30 cellular contexts compared by ENCODE assay signal in genomic region chr1:243765676-243766075, GRCh38.
"Had no signal": no experiment of that assay in that cellular context is flagged by ENCODE, and none has a peak within 500 bp of the region (broad histone marks: within the 10 kb centered on the region; RNA-seq: fewer than 3 reads in every experiment).

No MANE protein-coding gene starts in this region.

- H3K27ac ChIP-seq: esophagus squamous epithelium, heart right ventricle, left lung, neutrophil, parathyroid adenoma, right lobe of liver, stomach had no signal

- H3K4me3 Mint-ChIP-seq: effector memory CD8-positive, alpha-beta T cell; mesothelial cell of epicardium; naive B cell; natural killer cell treated with Interleukin-12 subunit alpha and Interleukin-12 subunit beta and Interleukin-15 and Interleukin-18, amount 100 ng/mL, for 72 hours; neural crest cell; type B pancreatic cell had no signal

- H3K36me3 ChIP-seq: esophagus squamous epithelium, heart right ventricle, left lung, neutrophil, right lobe of liver, stomach, tibial artery had no signal

- H3K4me3 ChIP-seq: coronary artery, esophagus squamous epithelium, heart right ventricle, left lung, mucosa of descending colon, right lobe of liver, stomach, tibial artery had no signal

- H3K27me3 ChIP-seq: esophagus squamous epithelium, heart right ventricle, left lung, neutrophil, right lobe of liver, stomach, tibial artery had no signal

- H3K9me3 Mint-ChIP-seq: effector memory CD8-positive, alpha-beta T cell; naive B cell; natural killer cell treated with Interleukin-12 subunit alpha and Interleukin-12 subunit beta and Interleukin-15 and Interleukin-18, amount 100 ng/mL, for 72 hours; neural crest cell had no signal

- H3K36me3 Mint-ChIP-seq: naive B cell; natural killer cell treated with Interleukin-12 subunit alpha and Interleukin-12 subunit beta and Interleukin-15 and Interleukin-18, amount 100 ng/mL, for 72 hours; type B pancreatic cell had no signal

- DNase-seq: dermis blood vessel endothelial cell; effector memory CD8-positive, alpha-beta T cell; erythroblast; esophagus squamous epithelium; foreskin melanocyte; glutamatergic neuron; heart right ventricle; hippocampal formation; left cardiac atrium; left lung; mesenchymal stem cell; mucosa of descending colon; naive B cell; right lobe of liver; small intestine; stimulated activated CD4-positive, alpha-beta T cell treated with anti-CD3 and anti-CD28 coated beads, Interleukin-1b, Interleukin-23, amount 100 ng/mL, for 48 hours; stimulated activated CD4-positive, alpha-beta T cell treated with anti-CD3 and anti-CD28 coated beads, Interleukin-4, amount 100 ng/mL, for 1 hour; stimulated activated CD8-positive, alpha-beta memory T cell treated with anti-CD3 and anti-CD28 coated beads, Interleukin-4, amount 100 ng/mL, for 48 hours; stimulated activated naive CD4-positive, alpha-beta T cell treated with Interleukin-2 at 50 U/mL for 16 hours; stomach; tibial artery had no signal

- H3K27ac Mint-ChIP-seq: mesothelial cell of epicardium; natural killer cell treated with Interleukin-12 subunit alpha and Interleukin-12 subunit beta and Interleukin-15 and Interleukin-18, amount 100 ng/mL, for 72 hours; progenitor cell of endocrine pancreas; type B pancreatic cell had no signal

- H3K4me1 ChIP-seq: esophagus squamous epithelium, left lung, parathyroid adenoma, right lobe of liver, stomach had no signal

- FAIRE-seq: endometrium had no signal

- H3K9me3 ChIP-seq: esophagus squamous epithelium, heart right ventricle, left lung, mucosa of descending colon, neutrophil, right lobe of liver, stomach, tibial artery had no signal

- ATAC-seq: effector memory CD8-positive, alpha-beta T cell; heart right ventricle; left cardiac atrium; left lung; mucosa of descending colon; natural killer cell treated with Interleukin-12 subunit alpha and Interleukin-12 subunit beta and Interleukin-15 and Interleukin-18, amount 100 ng/mL, for 72 hours; right lobe of liver had no signal

- H3K27me3 Mint-ChIP-seq: effector memory CD8-positive, alpha-beta T cell; naive B cell; natural killer cell treated with Interleukin-12 subunit alpha and Interleukin-12 subunit beta and Interleukin-15 and Interleukin-18, amount 100 ng/mL, for 72 hours; progenitor cell of endocrine pancreas; type B pancreatic cell had no signal
